ENCODE assay signal across 8 cellular contexts in genomic region chr1:39638965-39639332, GRCh38. TPM values are rescaled to one million over a fixed set of nuclear protein-coding genes. Genes with fewer than 3 reads are reported as not detected.
A peak's percentile ranks its signal among the peaks of the same experiment; 100 is the strongest.
DNase-seq lines count a peak whose midpoint lies in the region; ATAC-seq and TF ChIP-seq lines count a peak whose summit lies in the region.

No MANE protein-coding gene starts in this region.

- no peaks in the 10 kb centered on the region for H3K9me3 Mint-ChIP-seq in activated CD4-positive, alpha-beta T cell treated with anti-CD3 and anti-CD28 coated beads, Interleukin-2, amount 10 ng/mL, durations not matched to agents 24 days and 14 days
- H3K9me3 Mint-ChIP-seq in activated naive CD8-positive, alpha-beta T cell (ENCODE audit: low read depth): no peaks in the 10 kb centered on the region

- peaks cover 0 to 19% of the 10 kb centered on the region in 2 donors for H3K27me3 ChIP-seq in left lung
- peaks cover 0 to 31% (median 14%) of the 10 kb centered on the region in 5 donors for H3K27me3 ChIP-seq in subcutaneous abdominal adipose tissue (ENCODE audit: control insufficient read depth in 5 of 5, insufficient read depth in 4 of 5, low read length in 5 of 5)

- no peak overlapping the region for H3K27ac Mint-ChIP-seq in activated CD4-positive, alpha-beta T cell treated with anti-CD3 and anti-CD28 coated beads, Interleukin-2, amount 10 ng/mL, durations not matched to agents 24 days and 14 days
- no peak overlapping the region for H3K27ac Mint-ChIP-seq in activated naive CD8-positive, alpha-beta T cell

- H3K9me3 ChIP-seq in left lung (no peaks in the 10 kb centered on the region), subcutaneous abdominal adipose tissue (ENCODE audit: control insufficient read depth in 5 of 5, low read length in 5 of 5) (peaks cover 0 to 3% (median 0%) of the 10 kb centered on the region in 5 donors)

- peak overlapping the region; percentile 69 for H3K4me3 Mint-ChIP-seq in activated CD4-positive, alpha-beta T cell treated with anti-CD3 and anti-CD28 coated beads, Interleukin-2, amount 10 ng/mL, durations not matched to agents 24 days and 14 days
- H3K4me3 Mint-ChIP-seq in activated naive CD8-positive, alpha-beta T cell: peak overlapping the region; percentile 72

- H3K36me3 ChIP-seq in left lung (no peaks in the 10 kb centered on the region), subcutaneous abdominal adipose tissue (ENCODE audit: control insufficient read depth in 5 of 5, insufficient read depth in 5 of 5, low read length in 5 of 5) (no peaks in the 10 kb centered on the region)

- intact Hi-C loops in activated CD4-positive, alpha-beta T cell treated with anti-CD3 and anti-CD28 coated beads, Interleukin-2, amount 10 ng/mL, durations not matched to agents 24 days and 14 days (cut with micrococcal nuclease): loop anchor here (2.0 kb wide), 1 partner anchor 20 kb away; no protein-coding TSS in a partner anchor
- intact Hi-C loops in left lung (cut with DNase I): no loop called here

- H3K27me3 Mint-ChIP-seq in activated CD4-positive, alpha-beta T cell treated with anti-CD3 and anti-CD28 coated beads, Interleukin-2, amount 10 ng/mL, durations not matched to agents 24 days and 14 days: peaks cover 39% of the 10 kb centered on the region
- peaks cover 11% of the 10 kb centered on the region for H3K27me3 Mint-ChIP-seq in activated naive CD8-positive, alpha-beta T cell

- H3K4me3 ChIP-seq in left lung: peak overlapping the region; percentile 41 to 57
- H3K4me3 ChIP-seq in subcutaneous abdominal adipose tissue (ENCODE audit: low read depth in 1 of 5, low read length in 5 of 5): peak overlapping the region; percentile 13 to 65 (median 58)

- DNase-seq in activated CD4-positive, alpha-beta T cell treated with anti-CD3 and anti-CD28 coated beads, Interleukin-2, amount 10 ng/mL, durations not matched to agents 24 days and 14 days: no peak
- DNase-seq in activated CD4-positive, alpha-beta T cell treated with anti-CD3 and anti-CD28 coated beads, Interleukin-2, amount 50 U/mL, for 1 hour: no peak
- DNase-seq in left lung (no peak), Kasumi-1 (lab: John Stamatoyannopoulos, UW) (no peak), DMS53 (lab: John Stamatoyannopoulos, UW) (no peak), occipital lobe (lab: John Stamatoyannopoulos, UW) (no peak)

- no peaks in the 10 kb centered on the region for H3K36me3 Mint-ChIP-seq in activated CD4-positive, alpha-beta T cell treated with anti-CD3 and anti-CD28 coated beads, Interleukin-2, amount 10 ng/mL, durations not matched to agents 24 days and 14 days (ENCODE audit: low read depth)
- no peaks in the 10 kb centered on the region for H3K36me3 Mint-ChIP-seq in activated naive CD8-positive, alpha-beta T cell

- peak overlapping the region in 1 of 5 donors; percentile 17 for H3K9ac ChIP-seq in subcutaneous abdominal adipose tissue (ENCODE audit: low read length in 5 of 5)

- H3K4me1 ChIP-seq in left lung: peaks cover 0 to 10% of the 10 kb centered on the region in 2 donors
- H3K4me1 ChIP-seq in subcutaneous abdominal adipose tissue (ENCODE audit: control insufficient read depth in 5 of 5, insufficient read depth in 5 of 5, low read length in 5 of 5): peaks cover 0 to 12% (median 4%) of the 10 kb centered on the region in 5 donors

- no peak for TF ChIP-seq CTCF in left lung (IDR thresholded peaks at IDR 0.05)

- H3K27ac ChIP-seq in left lung (peak overlapping the region; percentile 3 to 65), subcutaneous abdominal adipose tissue (ENCODE audit: low read depth, low read length) (no peak overlapping the region)

- no peaks in the 10 kb centered on the region for H3K4me1 Mint-ChIP-seq in activated CD4-positive, alpha-beta T cell treated with anti-CD3 and anti-CD28 coated beads, Interleukin-2, amount 10 ng/mL, durations not matched to agents 24 days and 14 days
- peaks cover 4% of the 10 kb centered on the region for H3K4me1 Mint-ChIP-seq in activated naive CD8-positive, alpha-beta T cell (ENCODE audit: low read depth)

- ATAC-seq in left lung: no peak

RNA-seq across cellular contexts. Expression of gene HEYL, which starts 0.5 kb away (rescaled TPM):
- not detected in 2 replicates for total RNA-seq in activated CD4-positive, alpha-beta T cell treated with anti-CD3 and anti-CD28 coated beads, Interleukin-2, amount 10 ng/mL, durations not matched to agents 24 days and 14 days
- total RNA-seq in left lung: 10 to 100 TPM; 12.6 to 16.0 TPM
- 0.47 TPM for total RNA-seq in occipital lobe

RNA-seq across cellular contexts. Expression of gene NT5C1A, which starts 33.0 kb away (rescaled TPM):
- 0.31 and 0.56 TPM in 2 replicates for total RNA-seq in activated CD4-positive, alpha-beta T cell treated with anti-CD3 and anti-CD28 coated beads, Interleukin-2, amount 10 ng/mL, durations not matched to agents 24 days and 14 days
- total RNA-seq in left lung: 1 to 10 TPM in 1 of 2 donors, under 1 TPM in 1; 0.42 to 8.9 TPM
- 0.94 TPM for total RNA-seq in occipital lobe

RNA-seq across cellular contexts. Expression of gene HPCAL4, which starts 52.3 kb away (rescaled TPM):
- 0.38 and 0.44 TPM in 2 replicates for total RNA-seq in activated CD4-positive, alpha-beta T cell treated with anti-CD3 and anti-CD28 coated beads, Interleukin-2, amount 10 ng/mL, durations not matched to agents 24 days and 14 days
- total RNA-seq in left lung (1 to 10 TPM in 1 of 2 donors, under 1 TPM in 1; 0.31 to 1.9 TPM), occipital lobe (51.2 TPM)

Comparison
In these comparisons a context has a peak if more than half of its experiments do, and no peak if none do; other contexts are left out.
1. RNA of gene HPCAL4, which starts 52.3 kb away (total RNA-seq): 51.2 TPM in occipital lobe (single experiment); 0.31 to 1.9 TPM in left lung and 0.38 to 0.44 TPM in activated CD4-positive, alpha-beta T cell treated with anti-CD3 and anti-CD28 coated beads, Interleukin-2, amount 10 ng/mL, durations not matched to agents 24 days and 14 days; every median in the first group is over 10 times any median in the second.